In genomic region chr20:52011093-52011492, GRCh38 we compare ENCODE assay signal across 28 cellular contexts.
"Had no signal": no experiment of that assay in that cellular context is flagged by ENCODE, and none has a peak within 500 bp of the region (broad histone marks: within the 10 kb centered on the region; RNA-seq: fewer than 3 reads in every experiment).

No MANE protein-coding gene starts in this region.

- H3K4me3 Mint-ChIP-seq: mesothelial cell of epicardium, naive B cell had no signal

- H3K4me1 Mint-ChIP-seq: naive B cell had no signal

- DNase-seq: dermis blood vessel endothelial cell; dorsolateral prefrontal cortex; effector CD4-positive, alpha-beta T cell; effector memory CD4-positive, alpha-beta T cell; erythroblast; esophagus squamous epithelium; foreskin fibroblast; foreskin melanocyte; gastrocnemius medialis; glutamatergic neuron; head of caudate nucleus; heart right ventricle; hippocampal formation; left cardiac atrium; left lung; left ventricle myocardium superior; lower lobe of right lung; mesenchymal stem cell; mucosa of descending colon; naive B cell had no signal

- FAIRE-seq: colon, endometrium, islet of Langerhans, keratinocyte had no signal

- H3K27me3 ChIP-seq: dorsolateral prefrontal cortex, esophagus squamous epithelium, gastrocnemius medialis, left lung had no signal

- H3K36me3 ChIP-seq: esophagus squamous epithelium, gastrocnemius medialis, heart right ventricle, left lung, lower lobe of right lung had no signal

- H3K27ac ChIP-seq: coronary artery, dorsolateral prefrontal cortex, epithelial cell of prostate, esophagus squamous epithelium, gastrocnemius medialis, heart right ventricle, left lung, lower lobe of right lung had no signal

- H3K27ac Mint-ChIP-seq: mesothelial cell of epicardium, naive B cell had no signal

- H3K4me3 ChIP-seq: coronary artery, dorsolateral prefrontal cortex, esophagus squamous epithelium, gastrocnemius medialis, heart right ventricle, left lung, lower lobe of right lung, mucosa of descending colon had no signal

- H3K4me1 ChIP-seq: esophagus squamous epithelium, gastrocnemius medialis, heart right ventricle, left lung, lower lobe of right lung had no signal

- ATAC-seq: esophagus mucosa, gastrocnemius medialis, heart right ventricle, left cardiac atrium, left lung, left ventricle myocardium superior, lower lobe of right lung, mucosa of descending colon had no signal
